In genomic region chr12:92186038-92186470, GRCh38 we compare ENCODE assay signal across 18 cellular contexts. TPM values are rescaled to one million over a fixed set of nuclear protein-coding genes. Genes with fewer than 3 reads are reported as not detected.
DNase-seq lines count a peak whose midpoint lies in the region; ATAC-seq lines count a peak whose summit lies in the region.
"Had no signal": no experiment of that assay in that cellular context is flagged by ENCODE, and none has a peak within 500 bp of the region (broad histone marks: within the 10 kb centered on the region; RNA-seq: fewer than 3 reads in every experiment).

No MANE protein-coding gene starts in this region.

- ATAC-seq in HG02852 (IDR thresholded peaks at IDR 0.05; ENCODE audit: unreplicated experiment), result peak; percentile 46
- ATAC-seq in stimulated activated naive B cell treated with anti-CD40 and anti-IgM and Interleukin-4, amounts not matched to agents 10 μg/mL and 1 μg/mL and 100 μg/mL, for 72 hours (replicated peaks), result peak; percentile 74 to 83

- peaks cover 50% of the 10 kb centered on the region for H3K4me1 Mint-ChIP-seq in activated T-cell treated with anti-CD3 and anti-CD28 coated beads, Interleukin-2, amount 50 U/mL, for 24 hours (ENCODE audit: low read depth)
- peaks cover 63% of the 10 kb centered on the region for H3K4me1 Mint-ChIP-seq in activated T-helper 1 cell treated with anti-CD3 and anti-CD28 coated beads, Interleukin-12 subunit alpha, Interleukin-12 subunit beta, Interleukin-2, Interleukin-4 antibody, amounts not matched to agents 30 ng/mL and 10 ng/mL and 1 ng/mL, durations not matched to agents 14 hours and 24 hours and 36 hours (ENCODE audit: low read depth)
- H3K4me1 Mint-ChIP-seq in stimulated activated naive B cell treated with anti-CD40 and anti-IgM and Interleukin-4, amounts not matched to agents 10 μg/mL and 1 μg/mL and 100 μg/mL, for 72 hours, result peaks cover 40 to 71% of the 10 kb centered on the region in 2 donors

- H3K9me3 Mint-ChIP-seq in activated T-cell treated with anti-CD3 and anti-CD28 coated beads, Interleukin-2, amount 50 U/mL, for 24 hours, result no peaks in the 10 kb centered on the region
- H3K9me3 Mint-ChIP-seq in activated T-helper 1 cell treated with anti-CD3 and anti-CD28 coated beads, Interleukin-12 subunit alpha, Interleukin-12 subunit beta, Interleukin-2, Interleukin-4 antibody, amounts not matched to agents 30 ng/mL and 10 ng/mL and 1 ng/mL, durations not matched to agents 14 hours and 24 hours and 36 hours, result peaks cover 10% of the 10 kb centered on the region
- H3K9me3 Mint-ChIP-seq in stimulated activated naive B cell treated with anti-CD40 and anti-IgM and Interleukin-4, amounts not matched to agents 10 μg/mL and 1 μg/mL and 100 μg/mL, for 72 hours, result peaks cover 8 to 12% of the 10 kb centered on the region in 2 donors

- no peaks in the 10 kb centered on the region for H3K27me3 Mint-ChIP-seq in activated T-cell treated with anti-CD3 and anti-CD28 coated beads, Interleukin-2, amount 50 U/mL, for 24 hours
- H3K27me3 Mint-ChIP-seq in activated T-helper 1 cell treated with anti-CD3 and anti-CD28 coated beads, Interleukin-12 subunit alpha, Interleukin-12 subunit beta, Interleukin-2, Interleukin-4 antibody, amounts not matched to agents 30 ng/mL and 10 ng/mL and 1 ng/mL, durations not matched to agents 14 hours and 24 hours and 36 hours (ENCODE audit: insufficient read depth), result no peaks in the 10 kb centered on the region
- no peaks in the 10 kb centered on the region for H3K27me3 Mint-ChIP-seq in stimulated activated naive B cell treated with anti-CD40 and anti-IgM and Interleukin-4, amounts not matched to agents 10 μg/mL and 1 μg/mL and 100 μg/mL, for 72 hours
- H3K27me3 Mint-ChIP-seq: dendritic cell treated with granulocyte-macrophage colony-stimulating factor and Interleukin-4, amounts not matched to agents 40 ng/mL and 50 ng/mL, for 4 days had no signal

- H3K36me3 Mint-ChIP-seq in activated T-cell treated with anti-CD3 and anti-CD28 coated beads, Interleukin-2, amount 50 U/mL, for 24 hours (ENCODE audit: low read depth), result no peaks in the 10 kb centered on the region
- peaks cover 11% of the 10 kb centered on the region for H3K36me3 Mint-ChIP-seq in activated T-helper 1 cell treated with anti-CD3 and anti-CD28 coated beads, Interleukin-12 subunit alpha, Interleukin-12 subunit beta, Interleukin-2, Interleukin-4 antibody, amounts not matched to agents 30 ng/mL and 10 ng/mL and 1 ng/mL, durations not matched to agents 14 hours and 24 hours and 36 hours (ENCODE audit: low read depth)
- peaks cover 8 to 23% of the 10 kb centered on the region in 2 donors for H3K36me3 Mint-ChIP-seq in stimulated activated naive B cell treated with anti-CD40 and anti-IgM and Interleukin-4, amounts not matched to agents 10 μg/mL and 1 μg/mL and 100 μg/mL, for 72 hours

- peak overlapping the region; percentile 70 for H3K27ac Mint-ChIP-seq in activated T-cell treated with anti-CD3 and anti-CD28 coated beads, Interleukin-2, amount 50 U/mL, for 24 hours
- peak overlapping the region; percentile 91 for H3K27ac Mint-ChIP-seq in activated T-helper 1 cell treated with anti-CD3 and anti-CD28 coated beads, Interleukin-12 subunit alpha, Interleukin-12 subunit beta, Interleukin-2, Interleukin-4 antibody, amounts not matched to agents 30 ng/mL and 10 ng/mL and 1 ng/mL, durations not matched to agents 14 hours and 24 hours and 36 hours
- peak overlapping the region; percentile 98 for H3K27ac Mint-ChIP-seq in stimulated activated naive B cell treated with anti-CD40 and anti-IgM and Interleukin-4, amounts not matched to agents 10 μg/mL and 1 μg/mL and 100 μg/mL, for 72 hours
- H3K27ac Mint-ChIP-seq: dendritic cell treated with granulocyte-macrophage colony-stimulating factor and Interleukin-4, amounts not matched to agents 40 ng/mL and 50 ng/mL, for 4 days had no signal

- peak overlapping the region; percentile 26 for H3K4me3 Mint-ChIP-seq in activated T-cell treated with anti-CD3 and anti-CD28 coated beads, Interleukin-2, amount 50 U/mL, for 24 hours
- peak overlapping the region; percentile 68 for H3K4me3 Mint-ChIP-seq in activated T-helper 1 cell treated with anti-CD3 and anti-CD28 coated beads, Interleukin-12 subunit alpha, Interleukin-12 subunit beta, Interleukin-2, Interleukin-4 antibody, amounts not matched to agents 30 ng/mL and 10 ng/mL and 1 ng/mL, durations not matched to agents 14 hours and 24 hours and 36 hours
- H3K4me3 Mint-ChIP-seq in stimulated activated naive B cell treated with anti-CD40 and anti-IgM and Interleukin-4, amounts not matched to agents 10 μg/mL and 1 μg/mL and 100 μg/mL, for 72 hours, result peak overlapping the region; percentile 82 to 83
- H3K4me3 Mint-ChIP-seq: dendritic cell treated with granulocyte-macrophage colony-stimulating factor and Interleukin-4, amounts not matched to agents 40 ng/mL and 50 ng/mL, for 4 days had no signal

- DNase-seq in activated T-cell treated with anti-CD3 and anti-CD28 coated beads, Interleukin-2, amount 50 U/mL, for 24 hours, result no peak
- DNase-seq in activated T-cell treated with anti-CD3 and anti-CD28 coated beads for 4 hours (no peak), SIG-M5 (lab: John Stamatoyannopoulos, UW) (no peak), cerebellum (ENCODE audit: low spot score) (no peak), DMS114 treated with DMSO at 0.1 percent for 48 hours (lab: John Stamatoyannopoulos, UW; ENCODE audit: unreplicated experiment) (no peak)
- no peak for DNase-seq in activated T-helper 1 cell treated with anti-CD3 and anti-CD28 coated beads, Interleukin-12 subunit alpha, Interleukin-12 subunit beta, Interleukin-2, Interleukin-4 antibody, amounts not matched to agents 30 ng/mL and 10 ng/mL and 1 ng/mL, durations not matched to agents 14 hours and 24 hours and 36 hours (ENCODE audit: low spot score)
- DNase-seq in stimulated activated naive B cell treated with anti-CD40 and anti-IgM and Interleukin-4, amounts not matched to agents 10 μg/mL and 1 μg/mL and 100 μg/mL, for 72 hours, result peak; percentile 48
- DNase-seq: activated CD4-positive, alpha-beta T cell treated with anti-CD3 and anti-CD28 coated beads for 48 hours; amniotic stem cell; DMS 273 treated with DMSO at 0.1 percent for 48 hours; mesenchymal stem cell; MG63; NCI-H2171 treated with DMSO at 0.1 percent for 48 hours; posterior cingulate gyrus; stimulated activated CD4-positive, alpha-beta T cell treated with anti-CD3 and anti-CD28 coated beads, Interleukin-15, amount 100 ng/mL, for 24 hours; upper lobe of left lung had no signal

- intact Hi-C loops in activated T-helper 1 cell treated with anti-CD3 and anti-CD28 coated beads, Interleukin-12 subunit alpha, Interleukin-12 subunit beta, Interleukin-2, Interleukin-4 antibody, amounts not matched to agents 30 ng/mL and 10 ng/mL and 1 ng/mL, durations not matched to agents 14 hours and 24 hours and 36 hours (cut with micrococcal nuclease), result no loop called here

RNA-seq across cellular contexts. Expression of gene BTG1, which starts 40.4 kb away (rescaled TPM):
- 86.4 and 87.9 TPM in 2 replicates for total RNA-seq in activated T-helper 1 cell treated with anti-CD3 and anti-CD28 coated beads, Interleukin-12 subunit alpha, Interleukin-12 subunit beta, Interleukin-2, Interleukin-4 antibody, amounts not matched to agents 30 ng/mL and 10 ng/mL and 1 ng/mL, durations not matched to agents 14 hours and 24 hours and 36 hours
- total RNA-seq in cerebellum, result 47.0 TPM

Comparison
In these comparisons a context has a peak if more than half of its experiments do, and no peak if none do; other contexts are left out.
1. H3K4me3 Mint-ChIP-seq: peak in every context shown above with its lines; median percentile 82 in stimulated activated naive B cell treated with anti-CD40 and anti-IgM and Interleukin-4, amounts not matched to agents 10 μg/mL and 1 μg/mL and 100 μg/mL, for 72 hours; 68 in activated T-helper 1 cell treated with anti-CD3 and anti-CD28 coated beads, Interleukin-12 subunit alpha, Interleukin-12 subunit beta, Interleukin-2, Interleukin-4 antibody, amounts not matched to agents 30 ng/mL and 10 ng/mL and 1 ng/mL, durations not matched to agents 14 hours and 24 hours and 36 hours; 26 in activated T-cell treated with anti-CD3 and anti-CD28 coated beads, Interleukin-2, amount 50 U/mL, for 24 hours.